In genomic region chr7:29332875-29333482, GRCh38 we compare ENCODE assay signal across 20 cellular contexts.
DNase-seq lines count a peak whose midpoint lies in the region.
"Had no signal": no experiment of that assay in that cellular context is flagged by ENCODE, and none has a peak within 500 bp of the region (broad histone marks: within the 10 kb centered on the region; RNA-seq: fewer than 3 reads in every experiment).

No MANE protein-coding gene starts in this region.

- DNase-seq in SHP77 (lab: John Stamatoyannopoulos, UW) (peak; percentile 43 to 47), SHP77 treated with DMSO at 0.1 percent for 48 hours (lab: John Stamatoyannopoulos, UW) (no peak), SJCRH30 (peak; percentile 53 to 62), medulla oblongata (ENCODE audit: extremely low spot score) (peak; percentile 49), mesenchymal stem cell (no peak), inferior parietal cortex (ENCODE audit: extremely low spot score) (no peak), COLO668 (lab: John Stamatoyannopoulos, UW; ENCODE audit: unreplicated experiment) (no peak)
- DNase-seq in activated CD4-positive, alpha-beta T cell treated with anti-CD3 and anti-CD28 coated beads, Interleukin-2, amount 50 U/mL, for 1 hour, result no peak
- DNase-seq: activated CD4-positive, alpha-beta T cell treated with anti-CD3 and anti-CD28 coated beads, Interleukin-2, amount 10 ng/mL, durations not matched to agents 7 days and 5 days; activated CD8-positive, alpha-beta memory T cell treated with anti-CD3 and anti-CD28 coated beads, Interleukin-2, amount 50 U/mL, for 4 hours; CD4-positive, alpha-beta T cell; cortex of kidney; heart left ventricle; immature natural killer cell; MM.1S; NCI-H526; occipital lobe; stimulated activated CD4-positive, alpha-beta T cell treated with anti-CD3 and anti-CD28 coated beads, Interleukin-15, amount 100 ng/mL, for 24 hours had no signal

- no peak overlapping the region for H2BK5ac ChIP-seq in mesenchymal stem cell (ENCODE audit: low read depth, low read length, poor library complexity, severe bottlenecking)

- no peak overlapping the region for H3K9ac ChIP-seq in mesenchymal stem cell (ENCODE audit: low read length)

- H2BK15ac ChIP-seq in mesenchymal stem cell (ENCODE audit: low read depth, poor library complexity, severe bottlenecking), result no peak overlapping the region

- H3K23ac ChIP-seq in mesenchymal stem cell (ENCODE audit: low read length in 2 of 2), result no peak overlapping the region

- H3K27ac ChIP-seq in SJCRH30 (no peak overlapping the region), mesenchymal stem cell (ENCODE audit: low read length, poor library complexity, severe bottlenecking) (no peak overlapping the region)
- H3K27ac ChIP-seq: heart left ventricle, right atrium auricular region, suprapubic skin had no signal

- H3K14ac ChIP-seq in mesenchymal stem cell (ENCODE audit: low read length in 2 of 2), result no peak overlapping the region

- no peaks in the 10 kb centered on the region for H3K36me3 ChIP-seq in SJCRH30
- H3K36me3 ChIP-seq in mesenchymal stem cell (ENCODE audit: control insufficient read depth in 1 of 2, insufficient read depth in 2 of 2, low read depth in 1 of 2, low read length in 2 of 2), result no peaks in the 10 kb centered on the region
- H3K36me3 ChIP-seq: heart left ventricle, right atrium auricular region, suprapubic skin had no signal

- H2AFZ ChIP-seq in mesenchymal stem cell (ENCODE audit: low read depth, low read length), result no peak overlapping the region

- no peaks in the 10 kb centered on the region for H3K79me1 ChIP-seq in mesenchymal stem cell (replicated peaks; ENCODE audit: low read length, poor library complexity, severe bottlenecking)

- H3K9me3 ChIP-seq in SJCRH30 (replicated peaks), result no peaks in the 10 kb centered on the region
- no peaks in the 10 kb centered on the region for H3K9me3 ChIP-seq in mesenchymal stem cell (ENCODE audit: control insufficient read depth, low read length)
- H3K9me3 ChIP-seq: heart left ventricle, right atrium auricular region, suprapubic skin had no signal

- H3K4me1 ChIP-seq in SJCRH30 (peaks cover 11% of the 10 kb centered on the region), mesenchymal stem cell (ENCODE audit: control insufficient read depth, insufficient read depth, low read depth, low read length) (no peaks in the 10 kb centered on the region)

- no peak overlapping the region for H2BK12ac ChIP-seq in mesenchymal stem cell (ENCODE audit: low read length in 2 of 2)

- no peak overlapping the region for H4K8ac ChIP-seq in mesenchymal stem cell (ENCODE audit: low read length)

- no peak overlapping the region for H2AK5ac ChIP-seq in mesenchymal stem cell (ENCODE audit: low read length, severe bottlenecking)

- H3K27me3 ChIP-seq in SJCRH30 (no peaks in the 10 kb centered on the region; the same call in 1 of the 2 replicates), mesenchymal stem cell (ENCODE audit: control insufficient read depth in 1 of 2, insufficient read depth in 1 of 2, low read length in 2 of 2) (peaks cover 16 to 35% of the 10 kb centered on the region in 2 experiments)
- H3K27me3 ChIP-seq: heart left ventricle, right atrium auricular region, suprapubic skin had no signal

- no peak overlapping the region for H2BK120ac ChIP-seq in mesenchymal stem cell (ENCODE audit: low read depth, low read length)

- no peak overlapping the region for H3K4ac ChIP-seq in mesenchymal stem cell (ENCODE audit: low read depth in 1 of 2, low read length in 2 of 2)

- H3K4me3 ChIP-seq in SJCRH30 (no peak overlapping the region), mesenchymal stem cell (ENCODE audit: insufficient read depth in 1 of 2, low read depth in 1 of 2, low read length in 2 of 2) (no peak overlapping the region)
- H3K4me3 ChIP-seq: heart left ventricle, right atrium auricular region, suprapubic skin had no signal

- 96% methylated on average over 9 of the region's 9 CpGs for WGBS in mesenchymal stem cell

- no peak overlapping the region for H3K4me2 ChIP-seq in mesenchymal stem cell (ENCODE audit: low read length, poor library complexity, severe bottlenecking)

- H3K18ac ChIP-seq in mesenchymal stem cell (ENCODE audit: low read depth in 1 of 2, low read length in 2 of 2), result no peak overlapping the region

- H4K91ac ChIP-seq in mesenchymal stem cell (ENCODE audit: low read length), result no peak overlapping the region

Comparison
In these comparisons a context has a peak if more than half of its experiments do, and no peak if none do; other contexts are left out.
1. DNase-seq: peak in SHP77 (2 of 2), SJCRH30 (2 of 2) and medulla oblongata (single experiment); none in SHP77 treated with DMSO at 0.1 percent for 48 hours (single experiment), mesenchymal stem cell (single experiment), inferior parietal cortex (single experiment), COLO668 (single experiment) and activated CD4-positive, alpha-beta T cell treated with anti-CD3 and anti-CD28 coated beads, Interleukin-2, amount 50 U/mL, for 1 hour (single experiment).